In genomic region chr12:46484396-46485061, GRCh38 we compare ENCODE assay signal across 19 cellular contexts.
A peak's percentile ranks its signal among the peaks of the same experiment; 100 is the strongest.
DNase-seq lines count a peak whose midpoint lies in the region; ATAC-seq, FAIRE-seq and TF ChIP-seq lines count a peak whose summit lies in the region.
"Had no signal": no experiment of that assay in that cellular context is flagged by ENCODE, and none has a peak within 500 bp of the region (broad histone marks: within the 10 kb centered on the region; RNA-seq: fewer than 3 reads in every experiment).

No MANE protein-coding gene starts in this region.

- H3K18ac ChIP-seq in IMR-90 (ENCODE audit: low read depth, low read length): no peak overlapping the region

- H2AK5ac ChIP-seq in IMR-90 (ENCODE audit: low read depth, low read length): 0 out of 2 replicates have a peak overlapping the region, but pooled peaks have one; percentile 85

- H4K91ac ChIP-seq in IMR-90 (ENCODE audit: insufficient read depth, low read depth, low read length): no peak overlapping the region

- H3K9me1 ChIP-seq in IMR-90 (ENCODE audit: insufficient read depth, low read length): peaks cover 3% of the 10 kb centered on the region

- no peak overlapping the region for H2AK9ac ChIP-seq in IMR-90 (replicated peaks; ENCODE audit: low read depth, low read length, poor library complexity)

- 87% methylated on average over 6 of the region's 6 CpGs for WGBS in A549 (ENCODE audit: missing lambda C conversion rate)
- no CpG with 5 or more reads among the region's 6 CpGs for WGBS in IMR-90 (ENCODE audit: extremely low coverage in 2 of 2, insufficient read length in 1 of 2), 2 experiments
- 90% methylated on average over 6 of the region's 6 CpGs for WGBS in right lobe of liver (ENCODE audit: insufficient coverage, low coverage, low lambda C conversion rate, missing lambda C conversion rate)

- peak overlapping the region in 1 of 2 experiments; percentile 15; a peak in 1 of 4 replicates for H4K8ac ChIP-seq in IMR-90 (ENCODE audit: low read depth in 2 of 2, low read length in 2 of 2)

- H3K27ac ChIP-seq in A549 (peak overlapping the region; percentile 68 to 77), IMR-90 (ENCODE audit: insufficient read depth, low read length) (no peak overlapping the region), right lobe of liver (peak overlapping the region; percentile 52 to 72 (median 57))

- no peaks in the 10 kb centered on the region for H3K36me3 Mint-ChIP-seq in WTC11
- H3K36me3 Mint-ChIP-seq: CD8-positive, alpha-beta T cell had no signal

- no TSS peak for BruUV-seq in IMR-90 (replicated peaks; lab: Mats Ljungman, UMichigan)

- H3K9me3 Mint-ChIP-seq in WTC11: no peaks in the 10 kb centered on the region
- H3K9me3 Mint-ChIP-seq: CD8-positive, alpha-beta T cell; HFFc6 had no signal

- H3K4me3 ChIP-seq in A549 (no peak overlapping the region), IMR-90 (ENCODE audit: insufficient read depth, low read depth, low read length) (no peak overlapping the region), right lobe of liver (no peak overlapping the region)

- ATAC-seq in A549 (no peak), IMR-90 (ENCODE audit: low read depth) (no peak), WTC11 (no peak), right lobe of liver (no peak), GM21423 (IDR thresholded peaks at IDR 0.05; ENCODE audit: unreplicated experiment) (no peak)
- ATAC-seq: CD8-positive, alpha-beta T cell had no signal

- CTCF ChIA-PET in A549 (lab: Yijun Ruan, JAX): interaction anchor here (0.9 to 1.4 kb wide), 6 partner anchors 8 to 193 kb away, joined by 3 read pairs; no protein-coding TSS in a partner anchor
- CTCF ChIA-PET in IMR-90 (lab: Yijun Ruan, JAX): interaction anchor here (0.9 kb wide), 1 partner anchor 66 kb away, joined by 3 read pairs; no protein-coding TSS in a partner anchor
- CTCF ChIA-PET in WTC11 (lab: Charles Lee): interaction anchor here (1.0 to 1.8 kb wide), 2 partner anchors 9 to 131 kb away, joined by 4 read pairs; no protein-coding TSS in a partner anchor

- no peak for TF ChIP-seq CTCF in A549 (IDR thresholded peaks at IDR 0.05)
- TF ChIP-seq CTCF in IMR-90 (conservative IDR thresholded peaks at IDR 0.05; ENCODE audit: low read depth, low read length): no peak
- TF ChIP-seq CTCF in WTC11 (IDR thresholded peaks at IDR 0.05): no peak
- TF ChIP-seq CTCF in right lobe of liver (IDR thresholded peaks at IDR 0.05): no peak

- H3K27ac Mint-ChIP-seq in WTC11: no peak overlapping the region
- H3K27ac Mint-ChIP-seq: CD14-positive monocyte; CD8-positive, alpha-beta T cell had no signal

- H3K9ac ChIP-seq in IMR-90 (ENCODE audit: low read depth, low read length): no peak overlapping the region

- no peak overlapping the region for H3K56ac ChIP-seq in IMR-90 (ENCODE audit: extremely low read depth, insufficient read depth, low read length)

- POLR2A ChIA-PET in A549 (lab: Yijun Ruan, JAX) (interaction anchor here (1.0 to 1.9 kb wide), 2 partner anchors 11 to 101 kb away, joined by 3 to 8 read pairs; no protein-coding TSS in a partner anchor), IMR-90 (lab: Charles Lee; ENCODE audit: unreplicated experiment) (no interaction called here), WTC11 (lab: Charles Lee) (no interaction called here)

- in situ Hi-C loops in IMR-90 (cut with MboI; ENCODE audit: low sequenced_read_pairs): no loop called here

- H3K9me3 ChIP-seq in A549 (no peaks in the 10 kb centered on the region), IMR-90 (ENCODE audit: control insufficient read depth, insufficient read depth, low read length) (no peaks in the 10 kb centered on the region), right lobe of liver (no peaks in the 10 kb centered on the region)

- no peak overlapping the region for H3K4me3 Mint-ChIP-seq in WTC11
- H3K4me3 Mint-ChIP-seq: CD14-positive monocyte; CD8-positive, alpha-beta T cell; HFFc6 had no signal

- TF ChIP-seq POLR2A in A549 (IDR thresholded peaks at IDR 0.05; ENCODE audit: low read length) (no peak), IMR-90 (IDR thresholded peaks at IDR 0.05; ENCODE audit: low read depth, low read length) (no peak), right lobe of liver (IDR thresholded peaks at IDR 0.05) (no peak)

- no peak overlapping the region for H4K5ac ChIP-seq in IMR-90 (ENCODE audit: low read depth, low read length)

- H2AFZ ChIP-seq in IMR-90 (replicated peaks; ENCODE audit: low read length, poor library complexity): no peak overlapping the region

- FAIRE-seq in A549 (lab: Jason Lieb, UNC): no peak
- FAIRE-seq: A204.1, D721Med, G401.6, GM12891, H1, HTR-8/SVneo had no signal

- no peak overlapping the region for H3K23ac ChIP-seq in IMR-90 (ENCODE audit: low read depth, low read length)

- no peaks in the 10 kb centered on the region for H4K20me1 ChIP-seq in IMR-90 (ENCODE audit: insufficient read depth, low read length)

- intact Hi-C loops in IMR-90 (cut with micrococcal nuclease) (no loop called here), right lobe of liver (cut with DNase I) (no loop called here)

- H3K36me3 ChIP-seq in IMR-90 (ENCODE audit: control insufficient read depth, insufficient read depth, low read length) (no peaks in the 10 kb centered on the region), right lobe of liver (no peaks in the 10 kb centered on the region)

- no peak overlapping the region for H2BK20ac ChIP-seq in IMR-90 (ENCODE audit: low read depth, low read length)

- peaks cover 3 to 8% of the 10 kb centered on the region in 2 experiments; a peak in 3 of 4 replicates for H3K79me1 ChIP-seq in IMR-90 (ENCODE audit: low read depth in 1 of 2, low read length in 2 of 2)

- H3K27me3 Mint-ChIP-seq in WTC11 (ENCODE audit: low read depth): no peaks in the 10 kb centered on the region

- H3K27me3 ChIP-seq in IMR-90 (ENCODE audit: control insufficient read depth, insufficient read depth, low read length) (no peaks in the 10 kb centered on the region), right lobe of liver (no peaks in the 10 kb centered on the region)

- no peak for TF ChIP-seq EP300 in A549 (IDR thresholded peaks at IDR 0.05)

- DNase-seq in A549 (ENCODE audit: low read depth in 1 of 2, low spot score in 1 of 2) (no peak), IMR-90 (no peak), WTC11 (ENCODE audit: low spot score) (no peak), right lobe of liver (no peak), 8988T (no peak), NCI-H1092 (lab: John Stamatoyannopoulos, UW) (no peak)
- DNase-seq: CD8-positive, alpha-beta T cell; COR-L47; DMS153; DMS79 treated with DMSO at 0.1 percent for 48 hours had no signal

- dilution Hi-C loops in IMR-90 (cut with HindIII; ENCODE audit: low sequenced_read_pairs, unreplicated experiment): no loop called here

- H3K4ac ChIP-seq in IMR-90 (ENCODE audit: low read depth, low read length): no peak overlapping the region

- H2BK120ac ChIP-seq in IMR-90 (ENCODE audit: low read depth, low read length): peak overlapping the region; percentile 44; the same call in 1 of the 2 replicates

- peaks cover 23% of the 10 kb centered on the region for H3K4me1 Mint-ChIP-seq in WTC11

- H2BK15ac ChIP-seq in IMR-90 (ENCODE audit: low read depth, low read length): no peak overlapping the region

- H3K4me2 ChIP-seq in A549 (peak overlapping the region; percentile 47), IMR-90 (ENCODE audit: low read depth, low read length) (no peak overlapping the region)

- H3K4me1 ChIP-seq in A549 (peaks cover 27% of the 10 kb centered on the region), IMR-90 (ENCODE audit: control insufficient read depth, insufficient read depth, low read length) (peaks cover 2% of the 10 kb centered on the region; the same call in 1 of the 2 replicates), right lobe of liver (peaks cover 0 to 16% (median 2%) of the 10 kb centered on the region in 4 donors)

- no peak overlapping the region for H2BK5ac ChIP-seq in IMR-90 (ENCODE audit: low read depth, low read length, poor library complexity, severe bottlenecking)

- no peak overlapping the region for H3K14ac ChIP-seq in IMR-90 (replicated peaks; ENCODE audit: low read depth, low read length)

- TF ChIP-seq RAD21 in A549 (conservative IDR thresholded peaks at IDR 0.05 in 1 of 2, IDR thresholded peaks at IDR 0.05 in 1 of 2): no peak
- TF ChIP-seq RAD21 in IMR-90 (IDR thresholded peaks at IDR 0.05; ENCODE audit: low read length): no peak

TF ChIP-seq in A549, 52 proteins besides CTCF, POLR2A, EP300 and RAD21:
- TF ChIP-seq EHF (CRISPR knock-in tag; IDR thresholded peaks at IDR 0.05): no peak

TF ChIP-seq in IMR-90, 13 proteins besides CTCF, POLR2A, EP300 and RAD21:
- TF ChIP-seq BHLHE40 (IDR thresholded peaks at IDR 0.05; ENCODE audit: low read depth, low read length): no peak
- no peak for TF ChIP-seq NFE2L2 (IDR thresholded peaks at IDR 0.05; ENCODE audit: low read depth, low read length)
- no peak for TF ChIP-seq MAFK (IDR thresholded peaks at IDR 0.05; ENCODE audit: low read depth, low read length)
- TF ChIP-seq RFX5 (IDR thresholded peaks at IDR 0.05; ENCODE audit: low read depth, low read length): no peak
TF ChIP-seq in IMR-90: peak in this region for 0.

TF ChIP-seq in WTC11, 78 proteins besides CTCF, POLR2A, EP300 and RAD21:
- TF ChIP-seq GABPB1 (CRISPR knock-in tag; IDR thresholded peaks at IDR 0.05) (0 out of 2 replicates have a peak, but pooled peaks have one; percentile 21), ZNF396 (CRISPR knock-in tag; IDR thresholded peaks at IDR 0.05; ENCODE audit: borderline replicate concordance) (no peak)
